ENCODE assay signal across 17 cellular contexts in the genomic region with DNA sequence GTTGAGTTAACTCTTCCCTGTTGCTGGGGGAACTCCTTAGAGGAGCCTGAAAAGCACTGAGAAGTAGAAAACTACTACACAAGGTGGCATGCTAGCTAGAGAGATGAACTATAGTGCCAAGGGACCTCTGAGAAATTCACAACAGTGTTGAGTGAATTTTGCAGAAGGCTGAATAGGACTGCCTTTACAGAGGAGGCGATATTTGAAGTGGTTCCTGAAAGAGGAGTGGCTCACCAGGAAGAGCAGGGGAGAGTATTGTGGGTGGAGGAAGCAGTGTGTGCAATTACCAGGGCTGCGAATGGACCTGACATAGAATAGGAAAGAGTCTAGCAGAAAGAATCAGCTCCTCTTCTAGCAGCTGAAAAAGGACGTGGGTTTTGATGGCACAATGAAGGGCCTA.
DNase-seq lines count a peak whose midpoint lies in the region; ATAC-seq, FAIRE-seq and TF ChIP-seq lines count a peak whose summit lies in the region.
"Had no signal": no experiment of that assay in that cellular context is flagged by ENCODE, and none has a peak within 500 bp of the region (broad histone marks: within the 10 kb centered on the region; RNA-seq: fewer than 3 reads in every experiment).

No MANE protein-coding gene starts in this region.

- TF ChIP-seq POLR2A in NB4 (IDR thresholded peaks at IDR 0.05; ENCODE audit: extremely low read depth, insufficient read length) (no peak), thyroid gland (IDR thresholded peaks at IDR 0.05) (no peak)

- intact Hi-C loops in colonic mucosa (cut with DNase I) = no loop called here
- intact Hi-C loops in thyroid gland (cut with DNase I) = no loop called here

- no peak overlapping the region for H3K4me3 ChIP-seq in NB4 (ENCODE audit: low read depth, low read length)
- no peak overlapping the region for H3K4me3 ChIP-seq in colonic mucosa
- H3K4me3 ChIP-seq in thyroid gland (replicated peaks in 1 of 3) = no peak overlapping the region
- H3K4me3 ChIP-seq: tibial artery had no signal

- H3K36me3 ChIP-seq in colonic mucosa (no peaks in the 10 kb centered on the region), thyroid gland (no peaks in the 10 kb centered on the region)
- H3K36me3 ChIP-seq: tibial artery had no signal

- no peaks in the 10 kb centered on the region for H3K27me3 Mint-ChIP-seq in activated naive CD8-positive, alpha-beta T cell treated with anti-CD3 and anti-CD28 coated beads, Interleukin-2, amount 10 ng/mL, durations not matched to agents 7 days and 5 days
- H3K27me3 Mint-ChIP-seq in activated naive CD8-positive, alpha-beta T cell treated with anti-CD3 and anti-CD28 coated beads for 36 hours = no peaks in the 10 kb centered on the region
- H3K27me3 Mint-ChIP-seq: activated T-cell treated with anti-CD3 and anti-CD28 coated beads, Interleukin-2, amount 50 U/mL, for 24 hours; central memory CD8-positive, alpha-beta T cell had no signal

- no peak for ATAC-seq in activated naive CD8-positive, alpha-beta T cell treated with anti-CD3 and anti-CD28 coated beads, Interleukin-2, amount 10 ng/mL, durations not matched to agents 7 days and 5 days (ENCODE audit: low read depth)
- no peak for ATAC-seq in GM18868 (IDR thresholded peaks at IDR 0.05; ENCODE audit: unreplicated experiment)
- ATAC-seq: left lobe of liver had no signal

- no peak overlapping the region for H3K27ac ChIP-seq in colonic mucosa
- peak overlapping the region in 1 of 3 donors; percentile 13 for H3K27ac ChIP-seq in thyroid gland
- H3K27ac ChIP-seq: parathyroid adenoma, tibial artery had no signal

- WGBS in thyroid gland, 2 donors = 18 to 25% methylated on average over 3 of the region's 3 CpGs

- H3K4me3 Mint-ChIP-seq in activated naive CD8-positive, alpha-beta T cell treated with anti-CD3 and anti-CD28 coated beads, Interleukin-2, amount 10 ng/mL, durations not matched to agents 7 days and 5 days = peak overlapping the region; percentile 36
- no peak overlapping the region for H3K4me3 Mint-ChIP-seq in activated naive CD8-positive, alpha-beta T cell treated with anti-CD3 and anti-CD28 coated beads for 36 hours
- H3K4me3 Mint-ChIP-seq: activated T-cell treated with anti-CD3 and anti-CD28 coated beads, Interleukin-2, amount 50 U/mL, for 24 hours; central memory CD8-positive, alpha-beta T cell had no signal

- no peak overlapping the region for H3K9ac ChIP-seq in colonic mucosa (ENCODE audit: low read depth in 2 of 2, low read length in 2 of 2)
- H3K9ac ChIP-seq: parathyroid adenoma had no signal

- POLR2A ChIA-PET in activated naive CD8-positive, alpha-beta T cell treated with anti-CD3 and anti-CD28 coated beads, Interleukin-2, amount 10 ng/mL, durations not matched to agents 7 days and 5 days (lab: Charles Lee) = interaction anchor here (0.5 to 0.8 kb wide), 2 partner anchors 36 to 64 kb away, joined by 3 to 4 read pairs; no protein-coding TSS in a partner anchor

- H3K9me3 ChIP-seq in colonic mucosa = no peaks in the 10 kb centered on the region
- H3K9me3 ChIP-seq in thyroid gland = no peaks in the 10 kb centered on the region
- H3K9me3 ChIP-seq: tibial artery had no signal

- no peak for DNase-seq in activated naive CD8-positive, alpha-beta T cell treated with anti-CD3 and anti-CD28 coated beads, Interleukin-2, amount 10 ng/mL, durations not matched to agents 7 days and 5 days
- DNase-seq in activated naive CD8-positive, alpha-beta T cell treated with anti-CD3 and anti-CD28 coated beads for 36 hours = no peak
- DNase-seq in NB4 (ENCODE audit: low read depth) (peak; percentile 11), colonic mucosa (peak; percentile 24), thyroid gland (peak; percentile 29 to 41), frontal cortex (ENCODE audit: low spot score in 2 of 2) (no peak)
- DNase-seq in activated CD4-positive, CD25-positive, alpha-beta regulatory T cell treated with anti-CD3 and anti-CD28 coated beads, Interleukin-2, amount 50 U/mL, for 72 hours = no peak
- DNase-seq: activated T-cell treated with anti-CD3 and anti-CD28 coated beads, Interleukin-2, amount 50 U/mL, for 24 hours; effector CD8-positive, alpha-beta T cell; NCI-H226; SHP77; small intestine; tibial artery had no signal

- H3K27me3 ChIP-seq in colonic mucosa (no peaks in the 10 kb centered on the region), thyroid gland (no peaks in the 10 kb centered on the region)
- H3K27me3 ChIP-seq: tibial artery had no signal

- FAIRE-seq in frontal cortex (lab: Jason Lieb, UNC) = no peak
- FAIRE-seq: small intestine had no signal

- H3K4me1 ChIP-seq in colonic mucosa (no peaks in the 10 kb centered on the region), thyroid gland (peaks cover 2 to 14% of the 10 kb centered on the region in 2 donors)
- H3K4me1 ChIP-seq: parathyroid adenoma, tibial artery had no signal

- TF ChIP-seq CTCF in NB4 (IDR thresholded peaks at IDR 0.05; ENCODE audit: low read depth, low read length) (no peak), colonic mucosa (IDR thresholded peaks at IDR 0.05) (no peak), thyroid gland (IDR thresholded peaks at IDR 0.05) (no peak)

- no peaks in the 10 kb centered on the region for H3K9me3 Mint-ChIP-seq in activated naive CD8-positive, alpha-beta T cell treated with anti-CD3 and anti-CD28 coated beads, Interleukin-2, amount 10 ng/mL, durations not matched to agents 7 days and 5 days
- H3K9me3 Mint-ChIP-seq in activated naive CD8-positive, alpha-beta T cell treated with anti-CD3 and anti-CD28 coated beads for 36 hours = peaks cover 2% of the 10 kb centered on the region
- H3K9me3 Mint-ChIP-seq: activated T-cell treated with anti-CD3 and anti-CD28 coated beads, Interleukin-2, amount 50 U/mL, for 24 hours; central memory CD8-positive, alpha-beta T cell had no signal

- H3K27ac Mint-ChIP-seq in activated naive CD8-positive, alpha-beta T cell treated with anti-CD3 and anti-CD28 coated beads, Interleukin-2, amount 10 ng/mL, durations not matched to agents 7 days and 5 days = peak overlapping the region; percentile 67
- H3K27ac Mint-ChIP-seq in activated naive CD8-positive, alpha-beta T cell treated with anti-CD3 and anti-CD28 coated beads for 36 hours = no peak overlapping the region
- H3K27ac Mint-ChIP-seq: activated T-cell treated with anti-CD3 and anti-CD28 coated beads, Interleukin-2, amount 50 U/mL, for 24 hours had no signal

- H3K4me1 Mint-ChIP-seq in activated naive CD8-positive, alpha-beta T cell treated with anti-CD3 and anti-CD28 coated beads, Interleukin-2, amount 10 ng/mL, durations not matched to agents 7 days and 5 days = peaks cover 53% of the 10 kb centered on the region
- peaks cover 46% of the 10 kb centered on the region for H3K4me1 Mint-ChIP-seq in activated naive CD8-positive, alpha-beta T cell treated with anti-CD3 and anti-CD28 coated beads for 36 hours

- no peaks in the 10 kb centered on the region for H3K36me3 Mint-ChIP-seq in activated naive CD8-positive, alpha-beta T cell treated with anti-CD3 and anti-CD28 coated beads, Interleukin-2, amount 10 ng/mL, durations not matched to agents 7 days and 5 days
- H3K36me3 Mint-ChIP-seq in activated naive CD8-positive, alpha-beta T cell treated with anti-CD3 and anti-CD28 coated beads for 36 hours = peaks cover 4% of the 10 kb centered on the region

Comparison
In these comparisons a context has a peak if more than half of its experiments do, and no peak if none do; other contexts are left out.
1. DNase-seq: peak in NB4 (single experiment), colonic mucosa (single experiment) and thyroid gland (2 of 2); none in activated naive CD8-positive, alpha-beta T cell treated with anti-CD3 and anti-CD28 coated beads, Interleukin-2, amount 10 ng/mL, durations not matched to agents 7 days and 5 days (single experiment), activated naive CD8-positive, alpha-beta T cell treated with anti-CD3 and anti-CD28 coated beads for 36 hours (single experiment), frontal cortex (0 of 2) and activated CD4-positive, CD25-positive, alpha-beta regulatory T cell treated with anti-CD3 and anti-CD28 coated beads, Interleukin-2, amount 50 U/mL, for 72 hours (single experiment).